14 cellular contexts compared by ENCODE assay signal in the genomic region with DNA sequence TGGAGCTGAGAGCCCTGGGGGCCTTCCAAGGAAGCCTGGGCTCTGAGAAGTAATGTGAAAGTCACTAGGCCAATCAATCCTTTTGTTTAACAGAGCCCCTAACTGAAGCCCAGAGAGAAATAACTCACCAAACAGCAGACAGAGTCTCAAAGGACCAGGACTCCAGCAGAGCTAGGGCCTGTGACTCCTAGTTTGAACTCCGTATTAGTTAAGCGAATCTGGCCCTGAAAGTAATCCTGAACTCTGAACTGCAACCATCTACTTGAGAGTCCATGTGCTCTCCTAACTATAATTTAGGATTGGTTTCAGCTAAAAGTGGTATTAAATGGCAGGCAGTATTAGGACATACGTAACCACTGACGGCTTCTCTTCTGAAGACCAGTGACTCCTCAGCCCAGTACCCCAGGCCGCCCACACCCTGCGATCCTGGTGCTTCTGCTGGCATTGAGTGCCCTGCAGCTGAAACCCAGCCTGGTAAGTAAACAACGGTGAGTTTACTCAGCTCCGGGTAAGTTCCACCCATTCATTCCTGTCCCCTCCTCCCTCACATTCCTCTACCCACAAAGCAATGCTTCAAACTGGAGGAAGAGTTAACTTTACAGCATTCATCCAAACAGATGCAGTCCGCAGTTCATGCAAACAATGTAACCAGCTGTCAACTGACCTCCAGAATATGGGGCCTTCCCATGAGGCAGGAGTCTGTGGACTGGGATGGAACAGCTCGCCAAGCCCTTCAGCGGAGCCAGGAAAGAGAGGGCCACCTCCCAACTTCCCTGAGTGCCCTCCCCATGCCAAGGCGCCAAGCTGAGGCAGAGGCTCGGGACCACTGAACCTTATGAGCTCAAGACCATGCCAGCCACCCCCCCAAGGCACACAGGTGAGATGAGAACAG. TPM values are rescaled to one million over a fixed set of nuclear protein-coding genes. Genes with fewer than 3 reads are reported as not detected.
A peak's percentile ranks its signal among the peaks of the same experiment; 100 is the strongest.
DNase-seq lines count a peak whose midpoint lies in the region; ATAC-seq and TF ChIP-seq lines count a peak whose summit lies in the region.
"Had no signal": no experiment of that assay in that cellular context is flagged by ENCODE, and none has a peak within 500 bp of the region (broad histone marks: within the 10 kb centered on the region; RNA-seq: fewer than 3 reads in every experiment).

No MANE protein-coding gene starts in this region.

- H3K9me3 ChIP-seq in lung (ENCODE audit: control insufficient read depth in 2 of 2, insufficient read depth in 1 of 2, low read length in 1 of 2) (no peaks in the 10 kb centered on the region), WERI-Rb-1 (ENCODE audit: severe bottlenecking) (no peaks in the 10 kb centered on the region)

- peak; percentile 71 for ATAC-seq in lung (ENCODE audit: insufficient read depth, low FRiP score)
- no peak for ATAC-seq in activated T-cell treated with anti-CD3 and anti-CD28 coated beads, Interleukin-2, amount 50 U/mL, for 4 hours
- ATAC-seq: foreskin keratinocyte had no signal

- in situ Hi-C loops in T47D (cut with HindIII; ENCODE audit: low pct_unique_long_range_greater_than_20kb, low sequenced_read_pairs) = no loop called here

- no peak overlapping the region for H3K4me3 Mint-ChIP-seq in activated T-cell treated with anti-CD3 and anti-CD28 coated beads, Interleukin-2, amount 50 U/mL, for 4 hours
- H3K4me3 Mint-ChIP-seq: B cell had no signal

- peaks cover 8% of the 10 kb centered on the region for H3K27me3 Mint-ChIP-seq in activated T-cell treated with anti-CD3 and anti-CD28 coated beads, Interleukin-2, amount 50 U/mL, for 4 hours (ENCODE audit: low read depth)
- H3K27me3 Mint-ChIP-seq: B cell had no signal

- peak overlapping the region; percentile 97 for H3K27ac ChIP-seq in 22Rv1
- peak overlapping the region in 1 of 2 donors; percentile 92 for H3K27ac ChIP-seq in lung (ENCODE audit: low read depth in 1 of 2, low read length in 1 of 2)
- no peak overlapping the region for H3K27ac ChIP-seq in WERI-Rb-1
- H3K27ac ChIP-seq: foreskin keratinocyte, parathyroid adenoma had no signal

- H3K9me3 Mint-ChIP-seq in activated T-cell treated with anti-CD3 and anti-CD28 coated beads, Interleukin-2, amount 50 U/mL, for 4 hours = no peaks in the 10 kb centered on the region

- H3K36me3 Mint-ChIP-seq in activated T-cell treated with anti-CD3 and anti-CD28 coated beads, Interleukin-2, amount 50 U/mL, for 4 hours (ENCODE audit: insufficient read depth) = no peaks in the 10 kb centered on the region

- H3K36me3 ChIP-seq in lung (ENCODE audit: control insufficient read depth in 2 of 2, insufficient read depth in 2 of 2, low read length in 2 of 2) (no peaks in the 10 kb centered on the region), WERI-Rb-1 (no peaks in the 10 kb centered on the region; the same call in 1 of the 2 replicates)

- DNase-seq in M059J (ENCODE audit: low read depth) (peak; percentile 48), T47D (ENCODE audit: low read depth in 1 of 2, low spot score in 1 of 2) (peak; percentile 87 to 96), lung (ENCODE audit: low spot score) (peak; percentile 86), nucleus accumbens (lab: John Stamatoyannopoulos, UW) (no peak), ecto neural progenitor cell (ENCODE audit: low spot score) (no peak), WERI-Rb-1 (no peak)
- no peak for DNase-seq in activated T-cell treated with anti-CD3 and anti-CD28 coated beads, Interleukin-2, amount 50 U/mL, for 4 hours
- DNase-seq: activated gamma-delta T cell, foreskin keratinocyte, Karpas-422, T-helper 2 cell had no signal

- H3K27me3 ChIP-seq in lung (ENCODE audit: control insufficient read depth, insufficient read depth) = no peaks in the 10 kb centered on the region
- H3K27me3 ChIP-seq in WERI-Rb-1 (ENCODE audit: insufficient read depth, low read depth, severe bottlenecking) = no peaks in the 10 kb centered on the region

- no peak overlapping the region for H3K4me3 ChIP-seq in lung
- no peak overlapping the region for H3K4me3 ChIP-seq in WERI-Rb-1 (ENCODE audit: low read depth, low read length)

- 64 to 81% methylated on average over 13 of the region's 13 CpGs for WGBS in lung, 2 donors

- no peaks in the 10 kb centered on the region for H3K4me1 Mint-ChIP-seq in activated T-cell treated with anti-CD3 and anti-CD28 coated beads, Interleukin-2, amount 50 U/mL, for 4 hours (ENCODE audit: low read depth)

- TF ChIP-seq CTCF in 22Rv1 (IDR thresholded peaks at IDR 0.05) (no peak), lung (IDR thresholded peaks at IDR 0.05; ENCODE audit: control extremely low read depth, extremely low read depth) (no peak), WERI-Rb-1 (IDR thresholded peaks at IDR 0.05; ENCODE audit: low read depth, low read length) (no peak)

- H3K4me1 ChIP-seq in lung (ENCODE audit: control insufficient read depth in 2 of 2, insufficient read depth in 2 of 2, low read length in 2 of 2) = peaks cover 0 to 6% of the 10 kb centered on the region in 2 donors
- H3K4me1 ChIP-seq: foreskin keratinocyte had no signal

RNA-seq across cellular contexts. Expression of a gene that starts 7.3 kb away (rescaled TPM):
- total RNA-seq in M059J (2014; rRNA removed; shearing (Covaris generic)) = 2.5 and 6.4 TPM in 2 replicates
- 10 to 100 TPM; 64.5 to 70.1 TPM for total RNA-seq in lung
- polyA plus RNA-seq in lung = 10 to 100 TPM; 11.1 to 15.5 TPM
- under 1 TPM; 0.40 to 0.61 (median 0.46) TPM for total RNA-seq in activated T-cell treated with anti-CD3 and anti-CD28 coated beads, Interleukin-2, amount 50 U/mL, for 4 hours

Comparison
In these comparisons a context has a peak if more than half of its experiments do, and no peak if none do; other contexts are left out.
1. DNase-seq: peak in M059J (single experiment), T47D (2 of 2) and lung (single experiment); none in nucleus accumbens (0 of 56), ecto neural progenitor cell (single experiment), activated T-cell treated with anti-CD3 and anti-CD28 coated beads, Interleukin-2, amount 50 U/mL, for 4 hours (single experiment) and WERI-Rb-1 (single experiment).